In the genomic region with DNA sequence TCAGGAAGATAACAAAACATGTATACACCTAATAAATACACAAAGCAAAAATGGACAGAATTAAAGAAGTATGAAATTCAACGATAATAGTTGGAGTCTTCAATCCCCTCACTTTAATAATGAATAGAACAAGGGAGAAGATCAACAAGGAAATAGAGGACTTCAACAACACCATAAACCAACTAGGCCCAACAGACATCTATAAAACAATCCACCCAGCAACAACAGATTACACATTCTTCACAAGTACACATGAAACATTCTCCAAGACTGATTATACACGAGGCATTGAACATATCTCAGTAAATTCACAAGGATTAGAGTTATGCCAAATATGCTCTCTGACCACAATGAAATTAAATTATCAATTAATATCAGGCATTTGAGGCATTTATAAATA, we compare ENCODE assay signal across 26 cellular contexts.
"Had no signal": no experiment of that assay in that cellular context is flagged by ENCODE, and none has a peak within 500 bp of the region (broad histone marks: within the 10 kb centered on the region; RNA-seq: fewer than 3 reads in every experiment).

No MANE protein-coding gene starts in this region.

- ATAC-seq: stimulated activated effector memory CD8-positive, alpha-beta T cell treated with anti-CD3 and anti-CD28 coated beads, Interleukin-12 subunit alpha, Interleukin-12 subunit beta, amount 100 ng/mL, for 72 hours; stimulated activated memory B cell treated with anti-CD40 and anti-IgM and Interleukin-4, amounts not matched to agents 10 μg/mL and 1 μg/mL and 100 μg/mL, for 72 hours; stimulated activated naive B cell treated with anti-CD40 and anti-IgM and Interleukin-4, amounts not matched to agents 10 μg/mL and 1 μg/mL and 100 μg/mL, for 72 hours; stimulated activated naive CD8-positive, alpha-beta T cell treated with anti-CD3 and anti-CD28 coated beads, Interleukin-15, amount 100 ng/mL, for 72 hours; stimulated activated naive CD8-positive, alpha-beta T cell treated with anti-CD3 and anti-CD28 coated beads, Interleukin-15, Interleukin-2, amounts not matched to agents 100 U/mL and 50 U/mL, for 24 hours; upper lobe of right lung had no signal

- H3K36me3 ChIP-seq: stomach, suprapubic skin, thoracic aorta, thyroid gland, tibial artery, tibial nerve, transverse colon, upper lobe of left lung, upper lobe of right lung, vagina had no signal

- H3K4me1 ChIP-seq: stomach, suprapubic skin, testis, thyroid gland, tibial artery, tibial nerve, upper lobe of left lung, upper lobe of right lung, uterus, vagina had no signal

- DNase-seq: stimulated activated CD4-positive, alpha-beta T cell treated with anti-CD3 and anti-CD28 coated beads, Interleukin-2, amount 100 ng/mL, for 48 hours; stimulated activated CD4-positive, alpha-beta T cell treated with anti-CD3 and anti-CD28 coated beads, Interleukin-4, amount 100 ng/mL, for 1 hour; stimulated activated CD4-positive, alpha-beta T cell treated with anti-CD3 and anti-CD28 coated beads, Interleukin-4, amount 100 ng/mL, for 24 hours; stimulated activated CD4-positive, alpha-beta T cell treated with anti-CD3 and anti-CD28 coated beads, Interleukin-4, amount 100 ng/mL, for 4 hours; stimulated activated CD8-positive, alpha-beta memory T cell treated with anti-CD3 and anti-CD28 coated beads, Interleukin-4, amount 100 ng/mL, for 48 hours; stimulated activated naive B cell treated with anti-CD40 and anti-IgM and Interleukin-4, amounts not matched to agents 10 μg/mL and 1 μg/mL and 100 μg/mL, for 72 hours; stimulated activated naive CD4-positive, alpha-beta T cell; stimulated activated naive CD4-positive, alpha-beta T cell treated with Interleukin-2 at 50 U/mL for 16 hours; stimulated activated naive CD8-positive, alpha-beta T cell treated with anti-CD3 and anti-CD28 coated beads, Interleukin-15, amount 100 ng/mL, for 72 hours; stimulated activated naive CD8-positive, alpha-beta T cell treated with anti-CD3 and anti-CD28 coated beads, Interleukin-15, Interleukin-2, amounts not matched to agents 100 U/mL and 50 U/mL, for 24 hours; stomach; substantia nigra; testis; thyroid gland; tibial artery; transverse colon; trophoblast cell; upper lobe of left lung; upper lobe of right lung; uterus had no signal

- H3K9me3 ChIP-seq: stomach, suprapubic skin, testis, thoracic aorta, thyroid gland, tibial artery, tibial nerve, transverse colon, upper lobe of left lung, upper lobe of right lung, uterus, vagina had no signal

- H3K4me3 ChIP-seq: stomach, suprapubic skin, testis, thoracic aorta, thyroid gland, tibial artery, tibial nerve, transverse colon, upper lobe of left lung, upper lobe of right lung, uterus, vagina had no signal
